20 cellular contexts compared by ENCODE assay signal in the genomic region with DNA sequence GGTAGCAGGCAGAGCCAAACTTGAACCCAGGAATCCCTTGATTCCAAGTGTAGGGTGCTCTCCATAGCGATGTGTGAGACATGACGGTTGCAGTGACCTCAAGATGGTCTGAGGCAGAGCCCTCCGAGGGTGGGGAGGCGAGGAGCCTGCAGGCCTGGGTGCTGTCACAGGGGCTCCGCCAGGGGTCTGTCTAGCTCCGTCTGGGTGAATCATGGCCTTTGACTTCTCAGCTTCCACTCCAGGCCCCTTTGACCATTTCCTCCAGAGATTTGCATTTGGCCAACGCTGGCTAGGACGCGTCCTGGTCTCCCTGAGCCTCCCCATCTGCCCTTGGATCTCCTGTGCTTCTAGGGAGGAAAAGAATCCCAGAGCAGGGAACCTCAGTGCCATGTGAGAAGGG.
"Had no signal": no experiment of that assay in that cellular context is flagged by ENCODE, and none has a peak within 500 bp of the region (broad histone marks: within the 10 kb centered on the region; RNA-seq: fewer than 3 reads in every experiment).

No MANE protein-coding gene starts in this region.

- H3K9me3 ChIP-seq: left lung, neutrophil had no signal

- H3K36me3 ChIP-seq: left lung had no signal

- H3K79me2 ChIP-seq: parathyroid adenoma had no signal

- DNase-seq: activated CD4-positive, alpha-beta T cell treated with anti-CD3 and anti-CD28 coated beads for 36 hours; activated CD4-positive, alpha-beta T cell treated with anti-CD3 and anti-CD28 coated beads, Interleukin-2, amount 50 U/mL, for 4 hours; activated naive CD4-positive, alpha-beta T cell treated with anti-CD3 and anti-CD28 coated beads for 36 hours; activated naive CD8-positive, alpha-beta T cell treated with anti-CD3 and anti-CD28 coated beads, Interleukin-2, amount 10 ng/mL, durations not matched to agents 7 days and 5 days; activated T-cell treated with anti-CD3 and anti-CD28 coated beads, Interleukin-2, amount 50 U/mL, for 48 hours; amygdala; effector CD4-positive, alpha-beta T cell; erythroblast; foreskin keratinocyte; kidney glomerular epithelial cell; left lung; naive thymus-derived CD8-positive, alpha-beta T cell; stimulated activated CD4-positive, alpha-beta T cell treated with anti-CD3 and anti-CD28 coated beads, Interleukin-2, amount 100 ng/mL, for 24 hours; T-helper 9 cell; trophoblast cell had no signal

- H3K9ac ChIP-seq: parathyroid adenoma had no signal

- H2AFZ ChIP-seq: parathyroid adenoma had no signal

- ATAC-seq: activated CD4-positive, alpha-beta T cell treated with anti-CD3 and anti-CD28 coated beads for 36 hours; foreskin keratinocyte; left lung; naive thymus-derived CD8-positive, alpha-beta T cell; sciatic nerve; stimulated activated effector memory CD8-positive, alpha-beta T cell treated with anti-CD3 and anti-CD28 coated beads, Interleukin-12 subunit alpha, Interleukin-12 subunit beta, amount 100 ng/mL, for 72 hours; WTC11 had no signal

- H3K4me3 ChIP-seq: left lung had no signal

- H3K4me1 ChIP-seq: foreskin keratinocyte, left lung, parathyroid adenoma had no signal

- H3K27me3 ChIP-seq: foreskin keratinocyte, neutrophil had no signal

- H3K27ac ChIP-seq: foreskin keratinocyte, left lung, neutrophil, parathyroid adenoma had no signal
